9 cellular contexts compared by ENCODE assay signal in genomic region chr5:10595678-10596309, GRCh38. TPM values are rescaled to one million over a fixed set of nuclear protein-coding genes. Genes with fewer than 3 reads are reported as not detected.
DNase-seq lines count a peak whose midpoint lies in the region; ATAC-seq and TF ChIP-seq lines count a peak whose summit lies in the region.
"Had no signal": no experiment of that assay in that cellular context is flagged by ENCODE, and none has a peak within 500 bp of the region (broad histone marks: within the 10 kb centered on the region; RNA-seq: fewer than 3 reads in every experiment).

No MANE protein-coding gene starts in this region.

- H3K27ac Mint-ChIP-seq in CD4-positive, alpha-beta T cell, result no peak overlapping the region

- no peaks in the 10 kb centered on the region for H3K36me3 ChIP-seq in SK-N-MC (ENCODE audit: insufficient read depth, low read length)
- no peaks in the 10 kb centered on the region for H3K36me3 ChIP-seq in muscle layer of duodenum (ENCODE audit: control insufficient read depth in 1 of 2, insufficient read depth in 2 of 2, low read length in 2 of 2)
- H3K36me3 ChIP-seq in uterus, result no peaks in the 10 kb centered on the region

- no peaks in the 10 kb centered on the region for H3K9me3 ChIP-seq in CD4-positive, alpha-beta T cell (ENCODE audit: control insufficient read depth, low read length)
- H3K9me3 ChIP-seq in SK-N-MC (ENCODE audit: low read depth, low read length) (peaks cover 6% of the 10 kb centered on the region; the same call in 1 of the 2 replicates), muscle layer of duodenum (ENCODE audit: control insufficient read depth in 1 of 2, low read length in 2 of 2) (peaks cover 0 to 2% of the 10 kb centered on the region in 2 donors), uterus (no peaks in the 10 kb centered on the region)

- no peaks in the 10 kb centered on the region for H3K27me3 ChIP-seq in CD4-positive, alpha-beta T cell (ENCODE audit: control insufficient read depth, insufficient read depth, low read length)
- H3K27me3 ChIP-seq in muscle layer of duodenum (ENCODE audit: low read depth, low read length), result no peaks in the 10 kb centered on the region
- no peaks in the 10 kb centered on the region for H3K27me3 ChIP-seq in uterus

- peak overlapping the region; percentile 11 for H3K4me3 Mint-ChIP-seq in CD4-positive, alpha-beta T cell
- H3K4me3 Mint-ChIP-seq: nephron had no signal

- H3K27ac ChIP-seq in CD4-positive, alpha-beta T cell (ENCODE audit: low read depth, low read length), result no peak overlapping the region
- H3K27ac ChIP-seq in SK-N-MC (peak overlapping the region; percentile 59; the same call in 1 of the 2 replicates), coronary artery (peak overlapping the region; percentile 72 to 81), muscle layer of duodenum (ENCODE audit: low read length) (peak overlapping the region; percentile 37), uterus (peak overlapping the region; percentile 74 to 86)

- H3K36me3 Mint-ChIP-seq in CD4-positive, alpha-beta T cell (ENCODE audit: low read depth), result peaks cover 5% of the 10 kb centered on the region

- no peak for DNase-seq in CD4-positive, alpha-beta T cell
- DNase-seq in SK-N-MC (ENCODE audit: low read depth, low spot score), result no peak
- DNase-seq in coronary artery (ENCODE audit: low spot score), result no peak
- peak; percentile 52 to 73 for DNase-seq in uterus
- DNase-seq in NCI-H1105 treated with DMSO at 0.1 percent for 48 hours (lab: John Stamatoyannopoulos, UW), result no peak

- no peak for TF ChIP-seq CTCF in CD4-positive, alpha-beta T cell (IDR thresholded peaks at IDR 0.05)
- TF ChIP-seq CTCF in coronary artery (IDR thresholded peaks at IDR 0.05) (no peak), uterus (IDR thresholded peaks at IDR 0.05) (no peak)

- peaks cover 14% of the 10 kb centered on the region for H3K4me1 Mint-ChIP-seq in CD4-positive, alpha-beta T cell (ENCODE audit: low read depth)

- no peak for ATAC-seq in CD4-positive, alpha-beta T cell (ENCODE audit: poor library complexity)
- ATAC-seq in HG02610 (IDR thresholded peaks at IDR 0.05; ENCODE audit: unreplicated experiment) (peak; percentile 68), HG02885 (IDR thresholded peaks at IDR 0.05; ENCODE audit: poor library complexity, unreplicated experiment) (no peak)

- H3K9ac ChIP-seq in SK-N-MC (ENCODE audit: insufficient read length), result peak overlapping the region; percentile 40

- H3K9me3 Mint-ChIP-seq in CD4-positive, alpha-beta T cell, result peaks cover 2% of the 10 kb centered on the region

- H3K4me3 ChIP-seq in SK-N-MC (peak overlapping the region; percentile 58), coronary artery (peak overlapping the region; percentile 50), muscle layer of duodenum (ENCODE audit: low read depth in 1 of 2, low read length in 2 of 2) (peak overlapping the region in 1 of 2 donors; percentile 22), uterus (peak overlapping the region in 1 of 2 donors; percentile 15)

- TF ChIP-seq POLR2A in uterus (IDR thresholded peaks at IDR 0.05), result no peak

- H3K4me1 ChIP-seq in muscle layer of duodenum (ENCODE audit: control insufficient read depth in 1 of 2, insufficient read depth in 2 of 2, low read length in 2 of 2) (peaks cover 2 to 4% of the 10 kb centered on the region in 2 donors), uterus (peaks cover 0 to 9% of the 10 kb centered on the region in 2 donors)

- POLR2A ChIA-PET in CD4-positive, alpha-beta T cell (lab: Charles Lee), result no interaction called here

- CTCF ChIA-PET in CD4-positive, alpha-beta T cell (lab: Charles Lee), result no interaction called here

- no peaks in the 10 kb centered on the region for H3K27me3 Mint-ChIP-seq in CD4-positive, alpha-beta T cell

- intact Hi-C loops in CD4-positive, alpha-beta T cell (cut with DNase I, micrococcal nuclease), result no loop called here
- intact Hi-C loops in uterus (cut with DNase I; ENCODE audit: low total_unique reads), result no loop called here

RNA-seq across cellular contexts. Expression of gene ANKRD33B, which starts 31.9 kb away (rescaled TPM):
- total RNA-seq in CD4-positive, alpha-beta T cell, result 1 to 10 TPM in 1 of 2 experiments, under 1 TPM in 1; 0.99 to 1.3 TPM
- total RNA-seq in uterus, result 10 to 100 TPM in 1 of 4 donors, 1 to 10 TPM in 3; 2.1 to 24.1 (median 7.6) TPM

Comparison
In these comparisons a context has a peak if more than half of its experiments do, and no peak if none do; other contexts are left out.
1. DNase-seq: peak in uterus (2 of 2); none in CD4-positive, alpha-beta T cell (0 of 10), SK-N-MC (single experiment), coronary artery (single experiment) and NCI-H1105 treated with DMSO at 0.1 percent for 48 hours (single experiment).